1 cellular context compared by ENCODE assay signal in the genomic region with DNA sequence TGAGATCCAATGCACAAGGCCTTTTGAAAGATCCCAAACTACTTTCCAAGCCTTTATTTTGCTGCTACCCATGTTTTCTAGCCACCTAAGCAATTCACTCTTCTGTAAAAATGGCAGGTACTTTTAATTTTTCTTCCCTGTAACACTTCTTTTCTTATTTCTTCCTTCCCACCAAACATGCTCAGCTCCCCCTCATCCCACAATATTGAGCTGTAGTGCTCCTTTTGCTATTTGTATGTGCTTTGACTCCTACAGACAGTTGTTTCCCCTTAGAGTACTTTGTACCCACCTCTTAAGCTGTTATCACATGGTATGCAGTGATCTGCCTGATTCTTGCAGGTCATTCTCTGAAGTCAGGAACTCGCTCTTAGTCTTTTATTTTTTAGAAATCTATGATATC.
TF ChIP-seq lines count a peak whose summit lies in the region.

No MANE protein-coding gene starts in this region.

TF ChIP-seq in GM23338, 12 proteins besides CTCF, POLR2A, EP300 and RAD21 (continued from another document):
- TF ChIP-seq EZH2 (IDR thresholded peaks at IDR 0.05; ENCODE audit: low read depth, unreplicated experiment) (no peak), EZH2phosphoT487 (IDR thresholded peaks at IDR 0.05; ENCODE audit: unreplicated experiment) (no peak), ZNF114 (CRISPR knock-in tag; IDR thresholded peaks at IDR 0.05) (no peak), CREB1 (CRISPR knock-in tag; IDR thresholded peaks at IDR 0.05; ENCODE audit: low read depth) (no peak)
